17 cellular contexts compared by ENCODE assay signal in the genomic region with DNA sequence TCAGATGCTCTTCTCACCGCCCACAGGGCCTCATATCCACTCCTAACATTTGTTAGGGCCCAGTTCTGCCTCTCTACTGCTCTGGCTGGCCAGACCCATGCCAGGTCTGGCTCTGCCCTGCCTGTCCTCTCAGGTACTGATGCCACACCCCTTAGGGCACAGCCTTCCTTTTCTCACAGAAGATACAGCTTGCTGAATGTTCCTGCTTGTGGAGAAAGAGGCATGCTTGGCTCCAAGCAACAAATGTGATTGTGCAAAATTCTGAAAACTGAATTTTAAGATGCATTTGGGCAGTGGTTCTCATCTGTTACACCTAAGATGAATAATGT.
A peak's percentile ranks its signal among the peaks of the same experiment; 100 is the strongest.
DNase-seq lines count a peak whose midpoint lies in the region; ATAC-seq and TF ChIP-seq lines count a peak whose summit lies in the region.
"Had no signal": no experiment of that assay in that cellular context is flagged by ENCODE, and none has a peak within 500 bp of the region (broad histone marks: within the 10 kb centered on the region; RNA-seq: fewer than 3 reads in every experiment).

No MANE protein-coding gene starts in this region.

- H3K27ac ChIP-seq in right atrium auricular region (peak overlapping the region; percentile 68 to 91), left lung (no peak overlapping the region)

- peak overlapping the region; percentile 12 for H3K27ac Mint-ChIP-seq in activated T-helper 2 cell treated with anti-CD3 and anti-CD28 coated beads, Interferon-gamma antibody, Interleukin-2, Interleukin-4, amounts not matched to agents 10 μg/mL and 5 μg/mL and 100 μg/mL, durations not matched to agents 14 hours and 24 hours and 36 hours
- H3K27ac Mint-ChIP-seq in effector memory CD8-positive, alpha-beta T cell = peak overlapping the region; percentile 70 to 81
- H3K27ac Mint-ChIP-seq in progenitor cell of endocrine pancreas = peak overlapping the region; percentile 11
- H3K27ac Mint-ChIP-seq: H9 had no signal

- H3K4me1 ChIP-seq in right atrium auricular region (peaks cover 3 to 48% of the 10 kb centered on the region in 2 donors), left lung (peaks cover 0 to 2% of the 10 kb centered on the region in 2 donors)

- DNase-seq in activated T-helper 2 cell treated with anti-CD3 and anti-CD28 coated beads, Interferon-gamma antibody, Interleukin-2, Interleukin-4, amounts not matched to agents 10 μg/mL and 5 μg/mL and 100 μg/mL, durations not matched to agents 14 hours and 24 hours and 36 hours (ENCODE audit: low spot score) = no peak
- DNase-seq in effector memory CD8-positive, alpha-beta T cell = no peak
- no peak for DNase-seq in right atrium auricular region (ENCODE audit: low spot score)
- DNase-seq in progenitor cell of endocrine pancreas (ENCODE audit: low spot score, unreplicated experiment) = no peak
- no peak for DNase-seq in activated CD4-positive, alpha-beta T cell treated with anti-CD3 and anti-CD28 coated beads for 4 hours
- DNase-seq in left lung = no peak
- DNase-seq: CD8-positive, alpha-beta memory T cell; DMS79; H9; NCI-H1092 treated with DMSO at 0.1 percent for 48 hours; NCI-H2081; NCI-H774; SHP77 treated with DMSO at 0.1 percent for 48 hours had no signal

- H3K27me3 Mint-ChIP-seq in activated T-helper 2 cell treated with anti-CD3 and anti-CD28 coated beads, Interferon-gamma antibody, Interleukin-2, Interleukin-4, amounts not matched to agents 10 μg/mL and 5 μg/mL and 100 μg/mL, durations not matched to agents 14 hours and 24 hours and 36 hours (ENCODE audit: low read depth) = no peaks in the 10 kb centered on the region
- H3K27me3 Mint-ChIP-seq in effector memory CD8-positive, alpha-beta T cell = no peaks in the 10 kb centered on the region
- no peaks in the 10 kb centered on the region for H3K27me3 Mint-ChIP-seq in progenitor cell of endocrine pancreas
- H3K27me3 Mint-ChIP-seq: CD8-positive, alpha-beta memory T cell had no signal

- H3K4me3 Mint-ChIP-seq in activated T-helper 2 cell treated with anti-CD3 and anti-CD28 coated beads, Interferon-gamma antibody, Interleukin-2, Interleukin-4, amounts not matched to agents 10 μg/mL and 5 μg/mL and 100 μg/mL, durations not matched to agents 14 hours and 24 hours and 36 hours (ENCODE audit: low read depth) = no peak overlapping the region
- H3K4me3 Mint-ChIP-seq in effector memory CD8-positive, alpha-beta T cell = no peak overlapping the region
- H3K4me3 Mint-ChIP-seq in progenitor cell of endocrine pancreas (ENCODE audit: low read depth) = no peak overlapping the region
- H3K4me3 Mint-ChIP-seq: CD8-positive, alpha-beta memory T cell; H9 had no signal

- H3K4me3 ChIP-seq in right atrium auricular region (no peak overlapping the region), left lung (no peak overlapping the region)
- H3K4me3 ChIP-seq: BLaER1 treated with 17β-estradiol and CSF1 and Interleukin-3, amounts not matched to agents 10 nM and 100 nM had no signal

- H3K9me3 ChIP-seq in right atrium auricular region (no peaks in the 10 kb centered on the region), left lung (no peaks in the 10 kb centered on the region)

- no peaks in the 10 kb centered on the region for H3K9me3 Mint-ChIP-seq in activated T-helper 2 cell treated with anti-CD3 and anti-CD28 coated beads, Interferon-gamma antibody, Interleukin-2, Interleukin-4, amounts not matched to agents 10 μg/mL and 5 μg/mL and 100 μg/mL, durations not matched to agents 14 hours and 24 hours and 36 hours
- H3K9me3 Mint-ChIP-seq in effector memory CD8-positive, alpha-beta T cell = no peaks in the 10 kb centered on the region
- no peaks in the 10 kb centered on the region for H3K9me3 Mint-ChIP-seq in progenitor cell of endocrine pancreas (ENCODE audit: low read depth)
- H3K9me3 Mint-ChIP-seq: CD8-positive, alpha-beta memory T cell; H9 had no signal

- H3K36me3 Mint-ChIP-seq in activated T-helper 2 cell treated with anti-CD3 and anti-CD28 coated beads, Interferon-gamma antibody, Interleukin-2, Interleukin-4, amounts not matched to agents 10 μg/mL and 5 μg/mL and 100 μg/mL, durations not matched to agents 14 hours and 24 hours and 36 hours (ENCODE audit: low read depth) = peaks cover 80% of the 10 kb centered on the region
- peaks cover 81% of the 10 kb centered on the region for H3K36me3 Mint-ChIP-seq in effector memory CD8-positive, alpha-beta T cell (ENCODE audit: insufficient read depth)
- no peaks in the 10 kb centered on the region for H3K36me3 Mint-ChIP-seq in progenitor cell of endocrine pancreas (ENCODE audit: insufficient read depth)

- peaks cover 64% of the 10 kb centered on the region for H3K36me3 ChIP-seq in right atrium auricular region
- H3K36me3 ChIP-seq in left lung = peaks cover 0 to 11% of the 10 kb centered on the region in 2 donors

- no peaks in the 10 kb centered on the region for H3K27me3 ChIP-seq in right atrium auricular region
- no peaks in the 10 kb centered on the region for H3K27me3 ChIP-seq in left lung
- H3K27me3 ChIP-seq: BLaER1 treated with 17β-estradiol and CSF1 and Interleukin-3, amounts not matched to agents 10 nM and 100 nM had no signal

- H3K4me1 Mint-ChIP-seq in activated T-helper 2 cell treated with anti-CD3 and anti-CD28 coated beads, Interferon-gamma antibody, Interleukin-2, Interleukin-4, amounts not matched to agents 10 μg/mL and 5 μg/mL and 100 μg/mL, durations not matched to agents 14 hours and 24 hours and 36 hours (ENCODE audit: low read depth) = peaks cover 47% of the 10 kb centered on the region
- peaks cover 14 to 33% of the 10 kb centered on the region in 2 donors for H3K4me1 Mint-ChIP-seq in effector memory CD8-positive, alpha-beta T cell (ENCODE audit: low read depth in 2 of 2)
- H3K4me1 Mint-ChIP-seq in progenitor cell of endocrine pancreas (ENCODE audit: low read depth) = no peaks in the 10 kb centered on the region

- intact Hi-C loops in activated T-helper 2 cell treated with anti-CD3 and anti-CD28 coated beads, Interferon-gamma antibody, Interleukin-2, Interleukin-4, amounts not matched to agents 10 μg/mL and 5 μg/mL and 100 μg/mL, durations not matched to agents 14 hours and 24 hours and 36 hours (cut with micrococcal nuclease) = no loop called here
- intact Hi-C loops in left lung (cut with DNase I) = no loop called here

- TF ChIP-seq CTCF in right atrium auricular region (IDR thresholded peaks at IDR 0.05) (no peak), progenitor cell of endocrine pancreas (IDR thresholded peaks at IDR 0.05; ENCODE audit: unreplicated experiment) (no peak), left lung (IDR thresholded peaks at IDR 0.05) (no peak)

- no peak for ATAC-seq in effector memory CD8-positive, alpha-beta T cell (replicated peaks)
- ATAC-seq in left lung (no peak), HG03442 (IDR thresholded peaks at IDR 0.05; ENCODE audit: unreplicated experiment) (no peak), HG03378 (IDR thresholded peaks at IDR 0.05; ENCODE audit: unreplicated experiment) (no peak)
- ATAC-seq: SK-N-SH treated with all-trans-retinoic acid at 6 μM for 48 hours had no signal

Comparison
In these comparisons a context has a peak if more than half of its experiments do, and no peak if none do; other contexts are left out.
1. H3K27ac Mint-ChIP-seq: peak in every context shown above with its lines; median percentile 76 in effector memory CD8-positive, alpha-beta T cell; 12 in activated T-helper 2 cell treated with anti-CD3 and anti-CD28 coated beads, Interferon-gamma antibody, Interleukin-2, Interleukin-4, amounts not matched to agents 10 μg/mL and 5 μg/mL and 100 μg/mL, durations not matched to agents 14 hours and 24 hours and 36 hours; 11 in progenitor cell of endocrine pancreas.
2. H3K27ac ChIP-seq: peak in right atrium auricular region (2 of 2); none in left lung (0 of 2).